In the genomic region with DNA sequence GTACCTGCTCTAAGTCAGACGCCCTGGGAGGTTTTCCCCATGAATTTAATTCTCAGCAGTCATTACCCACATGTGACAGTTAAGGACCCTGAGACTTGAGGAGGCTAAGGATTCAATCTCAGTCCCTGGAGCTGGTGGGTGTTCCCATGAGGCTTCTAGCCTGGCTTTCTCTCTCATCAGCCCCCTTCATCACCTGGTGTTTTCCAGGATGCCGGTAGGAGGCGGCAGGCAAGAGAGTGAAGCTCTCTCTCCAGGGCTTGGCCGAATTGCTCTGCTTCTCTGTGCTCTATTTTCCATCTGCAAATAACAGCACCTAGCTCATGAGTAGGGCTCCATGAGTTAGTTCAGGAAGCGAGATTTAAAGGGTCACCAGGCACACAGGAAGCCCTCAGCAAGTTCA, we compare ENCODE assay signal across 29 cellular contexts.
"Had no signal": no experiment of that assay in that cellular context is flagged by ENCODE, and none has a peak within 500 bp of the region (broad histone marks: within the 10 kb centered on the region; RNA-seq: fewer than 3 reads in every experiment).

No MANE protein-coding gene starts in this region.

- ATAC-seq: activated CD4-positive, CD25-positive, alpha-beta regulatory T cell treated with anti-CD3 and anti-CD28 coated beads, Interleukin-2, amount 50 U/mL, for 24 hours; effector memory CD8-positive, alpha-beta T cell; foreskin keratinocyte; mucosa of descending colon; natural killer cell treated with Interleukin-12 subunit alpha and Interleukin-12 subunit beta and Interleukin-15 and Interleukin-18, amount 100 ng/mL, for 72 hours; right cardiac atrium; upper lobe of right lung had no signal

- H3K4me3 ChIP-seq: ascending aorta, esophagus muscularis mucosa, left ventricle myocardium inferior, lung, mucosa of descending colon, spleen, suprapubic skin, tibial artery, upper lobe of right lung had no signal

- H3K27ac ChIP-seq: ascending aorta, esophagus muscularis mucosa, foreskin keratinocyte, left ventricle myocardium inferior, spleen, suprapubic skin, tibial artery, upper lobe of right lung, VCaP had no signal

- H3K9me3 ChIP-seq: esophagus muscularis mucosa, mucosa of descending colon had no signal

- H3K36me3 ChIP-seq: ascending aorta, esophagus muscularis mucosa, left ventricle myocardium inferior, spleen, suprapubic skin, tibial artery, upper lobe of right lung had no signal

- H3K27me3 ChIP-seq: ascending aorta, esophagus muscularis mucosa, foreskin keratinocyte, spleen, suprapubic skin, tibial artery, upper lobe of right lung had no signal

- H3K4me1 ChIP-seq: foreskin keratinocyte, spleen, suprapubic skin, upper lobe of right lung had no signal

- DNase-seq: activated CD4-positive, alpha-beta memory T cell treated with anti-CD3 and anti-CD28 coated beads for 36 hours; activated CD4-positive, alpha-beta T cell treated with anti-CD3 and anti-CD28 coated beads for 48 hours; activated CD8-positive, alpha-beta memory T cell treated with anti-CD3 and anti-CD28 coated beads, Interleukin-2, amount 50 U/mL, for 4 hours; activated gamma-delta T cell; activated naive CD4-positive, alpha-beta T cell treated with anti-CD3 and anti-CD28 coated beads, Interleukin-2, amount 10 ng/mL, durations not matched to agents 7 days and 5 days; activated naive CD8-positive, alpha-beta T cell treated with anti-CD3 and anti-CD28 coated beads, Interleukin-2, amount 10 ng/mL, durations not matched to agents 7 days and 5 days; activated T-cell treated with anti-CD3 and anti-CD28 coated beads, Interleukin-2, amount 50 U/mL, for 1 hour; cortex of kidney; effector memory CD8-positive, alpha-beta T cell; foreskin keratinocyte; islet precursor cell; left ventricle myocardium inferior; mucosa of descending colon; posterior cingulate gyrus; right cardiac atrium; spleen; stimulated activated naive CD4-positive, alpha-beta T cell; T-helper 9 cell; tibial artery; upper lobe of right lung had no signal

- FAIRE-seq: endothelial cell of umbilical vein, TTC549 had no signal
